14 cellular contexts compared by ENCODE assay signal in genomic region chr4:10077492-10078335, GRCh38. TPM values are rescaled to one million over a fixed set of nuclear protein-coding genes. Genes with fewer than 3 reads are reported as not detected.
A peak's percentile ranks its signal among the peaks of the same experiment; 100 is the strongest.
DNase-seq lines count a peak whose midpoint lies in the region; ATAC-seq and TF ChIP-seq lines count a peak whose summit lies in the region.
"Had no signal": no experiment of that assay in that cellular context is flagged by ENCODE, and none has a peak within 500 bp of the region (broad histone marks: within the 10 kb centered on the region; RNA-seq: fewer than 3 reads in every experiment).

No MANE protein-coding gene starts in this region.

- no peaks in the 10 kb centered on the region for H3K9me3 ChIP-seq in left ventricle myocardium inferior (replicated peaks)
- H3K9me3 ChIP-seq in sigmoid colon = no peaks in the 10 kb centered on the region
- H3K9me3 ChIP-seq: pancreas had no signal

- no peak for TF ChIP-seq POLR2A in sigmoid colon (IDR thresholded peaks at IDR 0.05)

- no peaks in the 10 kb centered on the region for H3K9me3 Mint-ChIP-seq in WTC11
- H3K9me3 Mint-ChIP-seq: activated T-helper 1 cell treated with anti-CD3 and anti-CD28 coated beads, Interleukin-12 subunit alpha, Interleukin-12 subunit beta, Interleukin-2, Interleukin-4 antibody, amounts not matched to agents 30 ng/mL and 10 ng/mL and 1 ng/mL, durations not matched to agents 14 hours and 24 hours and 36 hours; stimulated activated naive CD8-positive, alpha-beta T cell treated with anti-CD3 and anti-CD28 coated beads, Interleukin-15, Interleukin-2, amounts not matched to agents 100 ng/mL and 50 ng/mL, for 24 hours had no signal

- CTCF ChIA-PET in WTC11 (lab: Charles Lee) = interaction anchor here (1.1 kb wide), 1 partner anchor 11 kb away, joined by 3 read pairs; no protein-coding TSS in a partner anchor

- no peak for ATAC-seq in WTC11
- no peak for ATAC-seq in HG02970 (IDR thresholded peaks at IDR 0.05; ENCODE audit: low FRiP score, unreplicated experiment)

- no peaks in the 10 kb centered on the region for H3K27me3 Mint-ChIP-seq in WTC11 (ENCODE audit: low read depth)
- H3K27me3 Mint-ChIP-seq: stimulated activated naive CD8-positive, alpha-beta T cell treated with anti-CD3 and anti-CD28 coated beads, Interleukin-15, Interleukin-2, amounts not matched to agents 100 ng/mL and 50 ng/mL, for 24 hours had no signal

- no peak for TF ChIP-seq EP300 in sigmoid colon (IDR thresholded peaks at IDR 0.05)

- TF ChIP-seq CTCF in GM13976 (IDR thresholded peaks at IDR 0.05; ENCODE audit: borderline replicate concordance, control extremely low read depth, extremely low read depth, insufficient read depth, missing control alignments) (no peak), WTC11 (IDR thresholded peaks at IDR 0.05) (no peak), left ventricle myocardium inferior (IDR thresholded peaks at IDR 0.05; ENCODE audit: borderline replicate concordance) (no peak), sigmoid colon (IDR thresholded peaks at IDR 0.05) (no peak)

- POLR2A ChIA-PET in WTC11 (lab: Charles Lee) = no interaction called here

- H3K36me3 ChIP-seq in left ventricle myocardium inferior (peaks cover 93% of the 10 kb centered on the region), sigmoid colon (peaks cover 66 to 99% (median 87%) of the 10 kb centered on the region in 4 donors)

- WGBS in sigmoid colon, 2 donors = 78 to 88% methylated on average over 38 of the region's 38 CpGs

- H3K36me3 Mint-ChIP-seq in WTC11 = peaks cover 85% of the 10 kb centered on the region

- H3K27me3 ChIP-seq in left ventricle myocardium inferior (ENCODE audit: low read depth) = no peaks in the 10 kb centered on the region
- no peaks in the 10 kb centered on the region for H3K27me3 ChIP-seq in sigmoid colon
- H3K27me3 ChIP-seq: pancreas had no signal

- no peaks in the 10 kb centered on the region for H3K4me1 Mint-ChIP-seq in WTC11

- no peak overlapping the region for H3K27ac Mint-ChIP-seq in WTC11
- H3K27ac Mint-ChIP-seq: activated T-helper 1 cell treated with anti-CD3 and anti-CD28 coated beads, Interleukin-12 subunit alpha, Interleukin-12 subunit beta, Interleukin-2, Interleukin-4 antibody, amounts not matched to agents 30 ng/mL and 10 ng/mL and 1 ng/mL, durations not matched to agents 14 hours and 24 hours and 36 hours; stimulated activated naive CD8-positive, alpha-beta T cell treated with anti-CD3 and anti-CD28 coated beads, Interleukin-15, Interleukin-2, amounts not matched to agents 100 ng/mL and 50 ng/mL, for 24 hours had no signal

- DNase-seq in GM13976 (ENCODE audit: low spot score) (peak; percentile 22), WTC11 (ENCODE audit: low spot score) (peak; percentile 4), left ventricle myocardium inferior (peak; percentile 28), sigmoid colon (peak; percentile 66), superior temporal gyrus (ENCODE audit: extremely low spot score) (no peak), KG1 (lab: John Stamatoyannopoulos, UW) (no peak)
- DNase-seq: cerebellar nuclear complex; DMS153; NCI-H2171; stimulated activated CD4-positive, alpha-beta T cell treated with anti-CD3 and anti-CD28 coated beads, Interleukin-2, amount 100 ng/mL, for 24 hours had no signal

- H3K4me1 ChIP-seq in left ventricle myocardium inferior = peaks cover 50% of the 10 kb centered on the region
- H3K4me1 ChIP-seq in sigmoid colon = peaks cover 0 to 21% (median 4%) of the 10 kb centered on the region in 4 donors
- H3K4me1 ChIP-seq: pancreas had no signal

- peak overlapping the region; percentile 64 for H3K27ac ChIP-seq in left ventricle myocardium inferior (replicated peaks)
- peak overlapping the region; percentile 20 to 51 (median 44) for H3K27ac ChIP-seq in sigmoid colon
- H3K27ac ChIP-seq: pancreas had no signal

- H3K4me3 ChIP-seq in left ventricle myocardium inferior (no peak overlapping the region), sigmoid colon (no peak overlapping the region)
- H3K4me3 ChIP-seq: pancreas had no signal

- H3K4me3 Mint-ChIP-seq in WTC11 = no peak overlapping the region
- H3K4me3 Mint-ChIP-seq: activated T-helper 1 cell treated with anti-CD3 and anti-CD28 coated beads, Interleukin-12 subunit alpha, Interleukin-12 subunit beta, Interleukin-2, Interleukin-4 antibody, amounts not matched to agents 30 ng/mL and 10 ng/mL and 1 ng/mL, durations not matched to agents 14 hours and 24 hours and 36 hours; stimulated activated naive CD8-positive, alpha-beta T cell treated with anti-CD3 and anti-CD28 coated beads, Interleukin-15, Interleukin-2, amounts not matched to agents 100 ng/mL and 50 ng/mL, for 24 hours had no signal

- in situ Hi-C loops in GM13976 (cut with MboI; ENCODE audit: low sequenced_read_pairs, unreplicated experiment) = no loop called here

- intact Hi-C loops in left ventricle myocardium inferior (cut with micrococcal nuclease) = no loop called here
- intact Hi-C loops in sigmoid colon (cut with DNase I) = no loop called here

TF ChIP-seq in WTC11, 78 proteins besides CTCF, POLR2A, EP300 and RAD21:
- no peak for TF ChIP-seq ZMAT4 (CRISPR knock-in tag; IDR thresholded peaks at IDR 0.05)
- TF ChIP-seq ATF3 (CRISPR knock-in tag; conservative IDR thresholded peaks at IDR 0.05) = no peak
- no peak for TF ChIP-seq GRHL2 (CRISPR knock-in tag; IDR thresholded peaks at IDR 0.05; ENCODE audit: insufficient replicate concordance, severe bottlenecking)
- TF ChIP-seq TCF7 (CRISPR knock-in tag; IDR thresholded peaks at IDR 0.05; ENCODE audit: low read depth) = no peak
- TF ChIP-seq KAT7 (CRISPR knock-in tag; IDR thresholded peaks at IDR 0.05; ENCODE audit: borderline replicate concordance) = no peak
- TF ChIP-seq ZNF121 (CRISPR knock-in tag; IDR thresholded peaks at IDR 0.05) = no peak
- no peak for TF ChIP-seq JUN (CRISPR knock-in tag; IDR thresholded peaks at IDR 0.05)

RNA-seq across cellular contexts. Expression of gene WDR1, which starts 38.9 kb away (rescaled TPM):
- total RNA-seq in WTC11 (2021) = 288 to 306 TPM (median 288 TPM) in 3 replicates
- total RNA-seq in left ventricle myocardium inferior = 157 TPM
- 100 to 1,000 TPM; 171 to 267 (median 238) TPM for total RNA-seq in sigmoid colon
- 100 to 1,000 TPM; 200 to 267 (median 247) TPM for polyA plus RNA-seq in sigmoid colon

RNA-seq across cellular contexts. Expression of gene SLC2A9, which starts 56.4 kb away (rescaled TPM):
- total RNA-seq in WTC11 (2021) (0.64 TPM in 1 of 3 replicates, not detected in the others), left ventricle myocardium inferior (8.2 TPM), sigmoid colon (1 to 10 TPM; 3.9 to 6.7 (median 5.8) TPM)
- polyA plus RNA-seq in sigmoid colon = 1 to 10 TPM in 1 of 3 donors, under 1 TPM in 1, not detected in 1; 0.92 to 4.8 TPM

Comparison
In these comparisons a context has a peak if more than half of its experiments do, and no peak if none do; other contexts are left out.
1. DNase-seq: peak in GM13976 (single experiment), WTC11 (single experiment), left ventricle myocardium inferior (single experiment) and sigmoid colon (single experiment); none in superior temporal gyrus (single experiment) and KG1 (single experiment).